1 cellular context compared by ENCODE assay signal in the genomic region with DNA sequence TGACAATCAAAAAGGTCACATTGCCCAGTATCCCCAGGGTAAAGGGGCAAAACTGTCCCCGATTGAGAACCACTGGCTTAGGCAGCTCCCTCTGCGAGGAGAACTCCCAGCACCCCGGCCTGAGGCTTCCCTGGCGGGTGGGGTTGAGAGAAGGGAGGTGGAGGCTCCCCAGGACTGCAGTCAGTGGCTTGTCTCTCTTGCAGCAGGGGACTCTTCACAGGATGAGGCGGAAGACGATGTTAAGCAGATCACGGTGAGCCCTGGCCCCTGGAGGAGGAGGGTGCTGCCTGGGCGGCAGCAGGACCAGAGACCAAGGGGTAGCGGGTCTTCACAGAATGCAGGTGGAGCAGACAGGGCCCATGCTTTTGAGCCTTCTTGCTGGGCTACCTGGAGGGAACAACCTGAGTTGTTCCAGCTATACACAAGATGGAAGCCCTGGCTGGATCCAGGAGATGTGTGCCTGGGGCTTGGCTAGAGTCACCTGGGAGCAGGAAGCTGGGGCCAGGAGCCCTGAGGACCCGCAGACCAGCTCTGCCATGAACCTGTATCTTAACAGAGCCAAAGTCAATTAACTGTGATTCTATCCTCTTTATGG.
TF ChIP-seq lines count a peak whose summit lies in the region.

No MANE protein-coding gene starts in this region.

TF ChIP-seq in GM23338, 12 proteins besides CTCF, POLR2A, EP300 and RAD21:
- TF ChIP-seq, protein P1, sequence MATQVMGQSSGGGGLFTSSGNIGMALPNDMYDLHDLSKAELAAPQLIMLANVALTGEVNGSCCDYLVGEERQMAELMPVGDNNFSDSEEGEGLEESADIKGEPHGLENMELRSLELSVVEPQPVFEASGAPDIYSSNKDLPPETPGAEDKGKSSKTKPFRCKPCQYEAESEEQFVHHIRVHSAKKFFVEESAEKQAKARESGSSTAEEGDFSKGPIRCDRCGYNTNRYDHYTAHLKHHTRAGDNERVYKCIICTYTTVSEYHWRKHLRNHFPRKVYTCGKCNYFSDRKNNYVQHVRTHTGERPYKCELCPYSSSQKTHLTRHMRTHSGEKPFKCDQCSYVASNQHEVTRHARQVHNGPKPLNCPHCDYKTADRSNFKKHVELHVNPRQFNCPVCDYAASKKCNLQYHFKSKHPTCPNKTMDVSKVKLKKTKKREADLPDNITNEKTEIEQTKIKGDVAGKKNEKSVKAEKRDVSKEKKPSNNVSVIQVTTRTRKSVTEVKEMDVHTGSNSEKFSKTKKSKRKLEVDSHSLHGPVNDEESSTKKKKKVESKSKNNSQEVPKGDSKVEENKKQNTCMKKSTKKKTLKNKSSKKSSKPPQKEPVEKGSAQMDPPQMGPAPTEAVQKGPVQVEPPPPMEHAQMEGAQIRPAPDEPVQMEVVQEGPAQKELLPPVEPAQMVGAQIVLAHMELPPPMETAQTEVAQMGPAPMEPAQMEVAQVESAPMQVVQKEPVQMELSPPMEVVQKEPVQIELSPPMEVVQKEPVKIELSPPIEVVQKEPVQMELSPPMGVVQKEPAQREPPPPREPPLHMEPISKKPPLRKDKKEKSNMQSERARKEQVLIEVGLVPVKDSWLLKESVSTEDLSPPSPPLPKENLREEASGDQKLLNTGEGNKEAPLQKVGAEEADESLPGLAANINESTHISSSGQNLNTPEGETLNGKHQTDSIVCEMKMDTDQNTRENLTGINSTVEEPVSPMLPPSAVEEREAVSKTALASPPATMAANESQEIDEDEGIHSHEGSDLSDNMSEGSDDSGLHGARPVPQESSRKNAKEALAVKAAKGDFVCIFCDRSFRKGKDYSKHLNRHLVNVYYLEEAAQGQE (IDR thresholded peaks at IDR 0.05; ENCODE audit: unreplicated experiment), result no peak
- no peak for TF ChIP-seq EZH2 (IDR thresholded peaks at IDR 0.05; ENCODE audit: low read depth, unreplicated experiment)
- TF ChIP-seq CREB1 (CRISPR knock-in tag; IDR thresholded peaks at IDR 0.05; ENCODE audit: low read depth), result no peak
- no peak for TF ChIP-seq EZH2phosphoT487 (IDR thresholded peaks at IDR 0.05; ENCODE audit: unreplicated experiment)
